Comparison of ENCODE assay signal across 8 cellular contexts in the genomic region with DNA sequence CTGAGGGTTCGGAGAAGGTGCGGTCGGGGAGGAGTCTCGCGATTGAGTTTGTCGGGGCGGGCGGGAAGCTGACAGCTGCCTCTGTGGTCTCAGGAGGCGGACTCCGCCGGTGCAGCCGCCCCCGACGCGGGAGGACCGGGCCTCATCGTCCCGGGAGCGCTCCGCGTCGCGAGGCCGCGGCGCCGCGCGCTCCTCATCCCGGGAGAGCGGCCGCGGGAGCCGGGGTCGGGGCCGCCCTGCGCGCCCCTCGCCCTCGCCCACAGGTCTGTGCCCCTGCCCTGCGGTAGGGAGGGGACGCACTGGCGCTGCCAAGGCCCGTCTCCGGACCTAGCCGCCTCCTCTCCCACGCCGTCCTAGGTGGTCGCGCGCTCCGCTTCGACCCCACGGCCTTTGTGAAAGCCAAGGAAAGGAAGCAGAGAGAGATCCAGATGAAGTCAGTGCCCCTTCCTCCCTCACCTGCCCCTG. TPM values are rescaled to one million over a fixed set of nuclear protein-coding genes. Genes with fewer than 3 reads are reported as not detected.
DNase-seq lines count a peak whose midpoint lies in the region; ATAC-seq and TF ChIP-seq lines count a peak whose summit lies in the region.

No MANE protein-coding gene starts in this region.

- H2BK5ac ChIP-seq in mesenchymal stem cell (ENCODE audit: low read depth, low read length, poor library complexity, severe bottlenecking): no peak overlapping the region

- H3K36me3 ChIP-seq in mesenchymal stem cell (ENCODE audit: control insufficient read depth in 1 of 2, insufficient read depth in 2 of 2, low read depth in 1 of 2, low read length in 2 of 2) (peaks cover 4 to 21% of the 10 kb centered on the region in 2 experiments), thoracic aorta (no peaks in the 10 kb centered on the region)

- H3K23ac ChIP-seq in mesenchymal stem cell (ENCODE audit: low read length in 2 of 2): peak overlapping the region in 1 of 2 experiments; percentile 24

- no peak overlapping the region for H3K9ac ChIP-seq in mesenchymal stem cell (ENCODE audit: low read length)

- H2BK15ac ChIP-seq in mesenchymal stem cell (ENCODE audit: low read depth, poor library complexity, severe bottlenecking): no peak overlapping the region

- in situ Hi-C loops in G401 (cut with HindIII; ENCODE audit: low sequenced_read_pairs): no loop called here

- no peak overlapping the region for H2BK12ac ChIP-seq in mesenchymal stem cell (ENCODE audit: low read length in 2 of 2)

- H3K14ac ChIP-seq in mesenchymal stem cell (ENCODE audit: low read length in 2 of 2): no peak overlapping the region

- H3K36me3 Mint-ChIP-seq in T-helper 1 cell treated with Interleukin-12 subunit alpha and Interleukin-12 subunit beta and Interleukin-4 antibody, amounts not matched to agents 30 μg/mL and 1 μg/mL, for 36 hours (ENCODE audit: low read depth): peaks cover 5% of the 10 kb centered on the region
- H3K36me3 Mint-ChIP-seq in chondrocyte (ENCODE audit: low read depth): peaks cover 5% of the 10 kb centered on the region

- peaks cover 12% of the 10 kb centered on the region for H3K27me3 Mint-ChIP-seq in T-helper 1 cell treated with Interleukin-12 subunit alpha and Interleukin-12 subunit beta and Interleukin-4 antibody, amounts not matched to agents 30 μg/mL and 1 μg/mL, for 36 hours (ENCODE audit: low read depth)
- H3K27me3 Mint-ChIP-seq in chondrocyte (ENCODE audit: low read depth): peaks cover 11% of the 10 kb centered on the region

- ATAC-seq in GM19035 (IDR thresholded peaks at IDR 0.05; ENCODE audit: unreplicated experiment) (peak; percentile 14), thoracic aorta (ENCODE audit: insufficient number of reproducible peaks, low FRiP score, low read depth) (no peak), HG02870 (IDR thresholded peaks at IDR 0.05; ENCODE audit: unreplicated experiment) (no peak), HG02610 (IDR thresholded peaks at IDR 0.05; ENCODE audit: unreplicated experiment) (no peak)

- H2AK5ac ChIP-seq in mesenchymal stem cell (ENCODE audit: low read length, severe bottlenecking): no peak overlapping the region

- H3K79me1 ChIP-seq in mesenchymal stem cell (replicated peaks; ENCODE audit: low read length, poor library complexity, severe bottlenecking): peaks cover 4% of the 10 kb centered on the region

- peak overlapping the region; percentile 53 to 77 for H3K4me3 ChIP-seq in mesenchymal stem cell (ENCODE audit: insufficient read depth in 1 of 2, low read depth in 1 of 2, low read length in 2 of 2)
- H3K4me3 ChIP-seq in thoracic aorta: peak overlapping the region; percentile 98

- peak overlapping the region; percentile 86 for H3K4me3 Mint-ChIP-seq in T-helper 1 cell treated with Interleukin-12 subunit alpha and Interleukin-12 subunit beta and Interleukin-4 antibody, amounts not matched to agents 30 μg/mL and 1 μg/mL, for 36 hours
- H3K4me3 Mint-ChIP-seq in chondrocyte (ENCODE audit: unreplicated experiment): peak overlapping the region; percentile 84

- DNase-seq in chondrocyte (ENCODE audit: low spot score): no peak
- DNase-seq in mesenchymal stem cell: no peak
- DNase-seq in thoracic aorta (ENCODE audit: low spot score): no peak
- no peak for DNase-seq in G401 (ENCODE audit: low spot score)

- H3K27ac ChIP-seq in mesenchymal stem cell (ENCODE audit: low read length, poor library complexity, severe bottlenecking): no peak overlapping the region
- no peak overlapping the region for H3K27ac ChIP-seq in thoracic aorta

- no peak overlapping the region for H3K4ac ChIP-seq in mesenchymal stem cell (ENCODE audit: low read depth in 1 of 2, low read length in 2 of 2)

- H2BK120ac ChIP-seq in mesenchymal stem cell (ENCODE audit: low read depth, low read length): no peak overlapping the region

- H2AFZ ChIP-seq in mesenchymal stem cell (ENCODE audit: low read depth, low read length): no peak overlapping the region

- peak overlapping the region; percentile 62 for H3K27ac Mint-ChIP-seq in T-helper 1 cell treated with Interleukin-12 subunit alpha and Interleukin-12 subunit beta and Interleukin-4 antibody, amounts not matched to agents 30 μg/mL and 1 μg/mL, for 36 hours
- peak overlapping the region; percentile 69 for H3K27ac Mint-ChIP-seq in chondrocyte (ENCODE audit: unreplicated experiment)

- no peak overlapping the region for H4K91ac ChIP-seq in mesenchymal stem cell (ENCODE audit: low read length)

- H3K4me2 ChIP-seq in mesenchymal stem cell (ENCODE audit: low read length, poor library complexity, severe bottlenecking): peak overlapping the region; percentile 76

- H3K9me3 ChIP-seq in mesenchymal stem cell (ENCODE audit: control insufficient read depth, low read length): no peaks in the 10 kb centered on the region
- no peaks in the 10 kb centered on the region for H3K9me3 ChIP-seq in thoracic aorta

- WGBS in mesenchymal stem cell: 7% methylated on average over 52 of the region's 54 CpGs

- peaks cover 13% of the 10 kb centered on the region for H3K4me1 Mint-ChIP-seq in T-helper 1 cell treated with Interleukin-12 subunit alpha and Interleukin-12 subunit beta and Interleukin-4 antibody, amounts not matched to agents 30 μg/mL and 1 μg/mL, for 36 hours (ENCODE audit: low read depth)
- peaks cover 17% of the 10 kb centered on the region for H3K4me1 Mint-ChIP-seq in chondrocyte (ENCODE audit: low read depth)

- no peak overlapping the region for H4K8ac ChIP-seq in mesenchymal stem cell (ENCODE audit: low read length)

- no peak overlapping the region for H3K18ac ChIP-seq in mesenchymal stem cell (ENCODE audit: low read depth in 1 of 2, low read length in 2 of 2)

- H3K4me1 ChIP-seq in mesenchymal stem cell (ENCODE audit: control insufficient read depth, insufficient read depth, low read depth, low read length): peaks cover 23% of the 10 kb centered on the region
- peaks cover 19 to 22% of the 10 kb centered on the region in 2 donors for H3K4me1 ChIP-seq in thoracic aorta (ENCODE audit: control insufficient read depth in 1 of 2, low read depth in 2 of 2)

- TF ChIP-seq CTCF in chondrocyte (IDR thresholded peaks at IDR 0.05) (no peak), thoracic aorta (IDR thresholded peaks at IDR 0.05) (no peak)

- H3K9me3 Mint-ChIP-seq in T-helper 1 cell treated with Interleukin-12 subunit alpha and Interleukin-12 subunit beta and Interleukin-4 antibody, amounts not matched to agents 30 μg/mL and 1 μg/mL, for 36 hours: no peaks in the 10 kb centered on the region
- H3K9me3 Mint-ChIP-seq in chondrocyte (ENCODE audit: low read depth): no peaks in the 10 kb centered on the region

- H3K27me3 ChIP-seq in mesenchymal stem cell (ENCODE audit: control insufficient read depth in 1 of 2, insufficient read depth in 1 of 2, low read length in 2 of 2): peaks cover 4 to 22% of the 10 kb centered on the region in 2 experiments
- H3K27me3 ChIP-seq in thoracic aorta (replicated peaks; ENCODE audit: insufficient read depth): peaks cover 7% of the 10 kb centered on the region

RNA-seq across cellular contexts. Expression of a gene that starts 6.9 kb away (rescaled TPM):
- not detected in 3 replicates for total RNA-seq in chondrocyte
- not detected for polyA plus RNA-seq in mesenchymal stem cell (2013, experiment 1 of 2)
- polyA plus RNA-seq in mesenchymal stem cell (2013, experiment 2 of 2): not detected
- not detected for total RNA-seq in thoracic aorta
- total RNA-seq in G401 (2014; rRNA removed; shearing (Covaris generic)): not detected in 2 replicates

RNA-seq across cellular contexts. Expression of a gene that starts 20.7 kb away (rescaled TPM):
- total RNA-seq in chondrocyte (7.2 to 8.4 TPM (median 7.8 TPM) in 3 replicates), thoracic aorta (10 to 100 TPM; 14.7 to 16.9 TPM)
- polyA plus RNA-seq in mesenchymal stem cell (2013, experiment 1 of 2): 3.0 TPM
- 2.9 TPM for polyA plus RNA-seq in mesenchymal stem cell (2013, experiment 2 of 2)
- total RNA-seq in G401 (2014; rRNA removed; shearing (Covaris generic)): 6.6 and 9.5 TPM in 2 replicates

RNA-seq across cellular contexts. Expression of a gene that starts 24.8 kb away (rescaled TPM):
- total RNA-seq in chondrocyte (0.15 TPM in 1 of 3 replicates, not detected in the others), thoracic aorta (not detected)
- polyA plus RNA-seq in mesenchymal stem cell (2013, experiment 1 of 2): not detected
- polyA plus RNA-seq in mesenchymal stem cell (2013, experiment 2 of 2): not detected
- not detected in 2 replicates for total RNA-seq in G401 (2014; rRNA removed; shearing (Covaris generic))

RNA-seq across cellular contexts. Expression of a gene that starts 42.3 kb away (rescaled TPM):
- total RNA-seq in chondrocyte (0.10 to 0.22 TPM (median 0.18 TPM) in 3 replicates), thoracic aorta (1 to 10 TPM; 2.6 to 6.4 TPM)
- polyA plus RNA-seq in mesenchymal stem cell (2013, experiment 1 of 2): 0.03 TPM
- polyA plus RNA-seq in mesenchymal stem cell (2013, experiment 2 of 2): 0.03 TPM
- total RNA-seq in G401 (2014; rRNA removed; shearing (Covaris generic)): not detected in 2 replicates
